In the genomic region with DNA sequence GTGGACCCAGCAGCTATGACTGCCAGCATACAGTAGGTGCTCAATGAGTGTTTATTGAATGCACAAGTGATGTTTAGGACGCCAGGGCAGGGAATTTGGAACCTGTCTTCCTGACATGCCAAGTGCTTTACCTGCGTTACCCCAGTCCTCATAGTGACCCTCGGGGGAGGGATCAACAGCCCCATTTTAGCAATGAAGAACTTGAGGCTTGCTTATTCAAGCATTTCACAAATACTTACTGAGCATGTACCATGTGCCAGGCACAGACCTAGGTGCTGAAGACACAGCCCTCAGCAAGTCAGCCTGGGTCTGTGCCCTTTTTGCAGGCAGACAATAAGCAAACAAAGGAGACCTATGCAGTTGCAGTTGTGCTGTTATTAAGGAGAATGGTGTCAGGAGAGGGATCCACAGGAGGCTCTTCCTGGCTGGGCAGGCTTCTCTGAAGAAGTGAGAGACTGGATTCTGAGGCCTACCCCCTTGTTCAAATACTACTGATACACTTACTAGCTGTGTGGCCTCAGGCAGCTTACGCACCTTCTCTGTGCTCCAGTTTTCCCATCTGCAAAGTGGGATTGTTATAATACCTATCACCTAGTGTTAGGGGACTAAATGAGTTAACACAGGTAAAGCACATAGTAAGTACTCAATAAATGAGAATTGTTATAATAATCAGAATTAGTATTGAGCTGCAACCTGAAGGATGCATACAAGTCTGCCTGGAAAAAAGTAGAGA, we compare ENCODE assay signal across 38 cellular contexts. TPM values are rescaled to one million over a fixed set of nuclear protein-coding genes. Genes with fewer than 3 reads are reported as not detected.
"Had no signal": no experiment of that assay in that cellular context is flagged by ENCODE, and none has a peak within 500 bp of the region (broad histone marks: within the 10 kb centered on the region; RNA-seq: fewer than 3 reads in every experiment).

No MANE protein-coding gene starts in this region.

- H3K9me3 ChIP-seq: ascending aorta, MG63 had no signal

- H3K4me2 ChIP-seq: PC-9 had no signal

- ATAC-seq: activated CD8-positive, alpha-beta memory T cell treated with anti-CD3 and anti-CD28 coated beads, Interleukin-2, amount 10 ng/mL, durations not matched to agents 7 days and 5 days; activated T-cell treated with anti-CD3 and anti-CD28 coated beads, Interleukin-2, amount 50 U/mL, for 72 hours had no signal

- H3K36me3 Mint-ChIP-seq: activated CD8-positive, alpha-beta memory T cell treated with anti-CD3 and anti-CD28 coated beads, Interleukin-2, amount 10 ng/mL, durations not matched to agents 7 days and 5 days; activated naive CD4-positive, alpha-beta T cell treated with anti-CD3 and anti-CD28 coated beads, Interleukin-2, amount 50 U/mL, for 24 hours; activated naive CD8-positive, alpha-beta T cell treated with anti-CD3 and anti-CD28 coated beads, Interleukin-2, amount 10 ng/mL, durations not matched to agents 7 days and 5 days had no signal

- H3K27ac Mint-ChIP-seq: activated CD4-positive, alpha-beta memory T cell treated with anti-CD3 and anti-CD28 coated beads, Interleukin-2, amount 10 ng/mL, durations not matched to agents 7 days and 5 days; activated CD8-positive, alpha-beta memory T cell treated with anti-CD3 and anti-CD28 coated beads, Interleukin-2, amount 10 ng/mL, durations not matched to agents 7 days and 5 days; activated naive CD4-positive, alpha-beta T cell treated with anti-CD3 and anti-CD28 coated beads, Interleukin-2, amount 50 U/mL, for 24 hours; activated naive CD8-positive, alpha-beta T cell treated with anti-CD3 and anti-CD28 coated beads, Interleukin-2, amount 10 ng/mL, durations not matched to agents 7 days and 5 days; activated T-cell treated with anti-CD3 and anti-CD28 coated beads, Interleukin-2, amount 50 U/mL, for 72 hours; activated T-helper 2 cell treated with anti-CD3 and anti-CD28 coated beads, Interferon-gamma antibody, Interleukin-2, Interleukin-4, amounts not matched to agents 10 μg/mL and 5 μg/mL and 100 μg/mL, durations not matched to agents 14 hours and 24 hours and 36 hours had no signal

- H3K27ac ChIP-seq: ascending aorta, cardiac muscle cell, PC-9, RWPE1, VCaP had no signal

- FAIRE-seq: RCC 7860 had no signal

- H3K4me1 ChIP-seq: ascending aorta had no signal

- H3K4me3 Mint-ChIP-seq: activated CD4-positive, alpha-beta memory T cell treated with anti-CD3 and anti-CD28 coated beads, Interleukin-2, amount 10 ng/mL, durations not matched to agents 7 days and 5 days; activated CD8-positive, alpha-beta memory T cell treated with anti-CD3 and anti-CD28 coated beads, Interleukin-2, amount 10 ng/mL, durations not matched to agents 7 days and 5 days; activated naive CD4-positive, alpha-beta T cell treated with anti-CD3 and anti-CD28 coated beads, Interleukin-2, amount 50 U/mL, for 24 hours; activated naive CD8-positive, alpha-beta T cell treated with anti-CD3 and anti-CD28 coated beads, Interleukin-2, amount 10 ng/mL, durations not matched to agents 7 days and 5 days; activated T-cell treated with anti-CD3 and anti-CD28 coated beads, Interleukin-2, amount 50 U/mL, for 72 hours had no signal

- H2AFZ ChIP-seq: PC-9 had no signal

- H3K36me3 ChIP-seq: ascending aorta, cardiac muscle cell, MG63 had no signal

- H3K4me1 Mint-ChIP-seq: activated CD4-positive, alpha-beta memory T cell treated with anti-CD3 and anti-CD28 coated beads, Interleukin-2, amount 10 ng/mL, durations not matched to agents 7 days and 5 days; activated CD8-positive, alpha-beta memory T cell treated with anti-CD3 and anti-CD28 coated beads, Interleukin-2, amount 10 ng/mL, durations not matched to agents 7 days and 5 days; activated naive CD4-positive, alpha-beta T cell treated with anti-CD3 and anti-CD28 coated beads, Interleukin-2, amount 50 U/mL, for 24 hours; activated naive CD8-positive, alpha-beta T cell treated with anti-CD3 and anti-CD28 coated beads, Interleukin-2, amount 10 ng/mL, durations not matched to agents 7 days and 5 days had no signal

- H3K27me3 ChIP-seq: ascending aorta, cardiac muscle cell, MG63 had no signal

- DNase-seq: activated CD4-positive, alpha-beta memory T cell treated with anti-CD3 and anti-CD28 coated beads, Interleukin-2, amount 10 ng/mL, durations not matched to agents 7 days and 5 days; activated CD4-positive, alpha-beta T cell treated with anti-CD3 and anti-CD28 coated beads for 1 hour; activated CD4-positive, alpha-beta T cell treated with anti-CD3 and anti-CD28 coated beads for 48 hours; activated CD4-positive, CD25-positive, alpha-beta regulatory T cell; activated CD8-positive, alpha-beta memory T cell treated with anti-CD3 and anti-CD28 coated beads for 24 hours; activated CD8-positive, alpha-beta memory T cell treated with anti-CD3 and anti-CD28 coated beads, Interleukin-2, amount 10 ng/mL, durations not matched to agents 7 days and 5 days; activated gamma-delta T cell; activated naive CD4-positive, alpha-beta T cell treated with Interleukin-2 at 50 U/mL for 16 hours; activated naive CD8-positive, alpha-beta T cell treated with anti-CD3 and anti-CD28 coated beads, Interleukin-2, amount 10 ng/mL, durations not matched to agents 7 days and 5 days; activated T-cell treated with anti-CD3 and anti-CD28 coated beads, Interleukin-2, amount 50 U/mL, for 1 hour; activated T-cell treated with anti-CD3 and anti-CD28 coated beads, Interleukin-2, amount 50 U/mL, for 72 hours; amygdala; Kasumi-1; MG63; NCI-H1048; NCI-H1105 treated with DMSO at 0.1 percent for 48 hours; NCI-H1436; NCI-H1694; NCI-H1930; NCI-H2081 treated with DMSO at 0.1 percent for 48 hours; NCI-H226; NCI-H446 treated with DMSO at 0.1 percent for 48 hours; NCI-H524 treated with DMSO at 0.1 percent for 48 hours; NCI-H748 treated with DMSO at 0.1 percent for 48 hours; NK-92 treated with Interleukin-12 subunit alpha and Interleukin-12 subunit beta, amount 100 ng/mL, for 24 hours; PC-9; Right ventricle myocardium superior; SW 1271; T-helper 1 cell; T-helper 2 cell; T-helper 9 cell had no signal

- H3K9me3 Mint-ChIP-seq: activated CD4-positive, alpha-beta memory T cell treated with anti-CD3 and anti-CD28 coated beads, Interleukin-2, amount 10 ng/mL, durations not matched to agents 7 days and 5 days; activated naive CD4-positive, alpha-beta T cell treated with anti-CD3 and anti-CD28 coated beads, Interleukin-2, amount 50 U/mL, for 24 hours; activated naive CD8-positive, alpha-beta T cell treated with anti-CD3 and anti-CD28 coated beads, Interleukin-2, amount 10 ng/mL, durations not matched to agents 7 days and 5 days; activated T-cell treated with anti-CD3 and anti-CD28 coated beads, Interleukin-2, amount 50 U/mL, for 72 hours; activated T-helper 2 cell treated with anti-CD3 and anti-CD28 coated beads, Interferon-gamma antibody, Interleukin-2, Interleukin-4, amounts not matched to agents 10 μg/mL and 5 μg/mL and 100 μg/mL, durations not matched to agents 14 hours and 24 hours and 36 hours had no signal

- H3K4me3 ChIP-seq: ascending aorta, cardiac muscle cell, MG63, PC-9 had no signal

- H3K27me3 Mint-ChIP-seq: activated CD8-positive, alpha-beta memory T cell treated with anti-CD3 and anti-CD28 coated beads, Interleukin-2, amount 10 ng/mL, durations not matched to agents 7 days and 5 days; activated naive CD4-positive, alpha-beta T cell treated with anti-CD3 and anti-CD28 coated beads, Interleukin-2, amount 50 U/mL, for 24 hours; activated naive CD8-positive, alpha-beta T cell treated with anti-CD3 and anti-CD28 coated beads, Interleukin-2, amount 10 ng/mL, durations not matched to agents 7 days and 5 days had no signal

RNA-seq across cellular contexts. Expression of a gene that starts 39.8 kb away (rescaled TPM):
- total RNA-seq: activated CD4-positive, alpha-beta memory T cell treated with anti-CD3 and anti-CD28 coated beads, Interleukin-2, amount 10 ng/mL, durations not matched to agents 7 days and 5 days; activated CD8-positive, alpha-beta memory T cell treated with anti-CD3 and anti-CD28 coated beads, Interleukin-2, amount 10 ng/mL, durations not matched to agents 7 days and 5 days; activated naive CD8-positive, alpha-beta T cell treated with anti-CD3 and anti-CD28 coated beads, Interleukin-2, amount 10 ng/mL, durations not matched to agents 7 days and 5 days; activated T-cell treated with anti-CD3 and anti-CD28 coated beads, Interleukin-2, amount 50 U/mL, for 72 hours; activated T-helper 2 cell treated with anti-CD3 and anti-CD28 coated beads, Interferon-gamma antibody, Interleukin-2, Interleukin-4, amounts not matched to agents 10 μg/mL and 5 μg/mL and 100 μg/mL, durations not matched to agents 14 hours and 24 hours and 36 hours; ascending aorta; Right ventricle myocardium superior had no signal

RNA-seq across cellular contexts. Expression of a gene that starts 39.9 kb away (rescaled TPM):
- total RNA-seq: activated CD4-positive, alpha-beta memory T cell treated with anti-CD3 and anti-CD28 coated beads, Interleukin-2, amount 10 ng/mL, durations not matched to agents 7 days and 5 days; activated CD8-positive, alpha-beta memory T cell treated with anti-CD3 and anti-CD28 coated beads, Interleukin-2, amount 10 ng/mL, durations not matched to agents 7 days and 5 days; activated naive CD8-positive, alpha-beta T cell treated with anti-CD3 and anti-CD28 coated beads, Interleukin-2, amount 10 ng/mL, durations not matched to agents 7 days and 5 days; activated T-cell treated with anti-CD3 and anti-CD28 coated beads, Interleukin-2, amount 50 U/mL, for 72 hours; activated T-helper 2 cell treated with anti-CD3 and anti-CD28 coated beads, Interferon-gamma antibody, Interleukin-2, Interleukin-4, amounts not matched to agents 10 μg/mL and 5 μg/mL and 100 μg/mL, durations not matched to agents 14 hours and 24 hours and 36 hours; PC-9 had no signal

RNA-seq across cellular contexts. Expression of a gene that starts 57.7 kb away (rescaled TPM):
- total RNA-seq: activated CD4-positive, alpha-beta memory T cell treated with anti-CD3 and anti-CD28 coated beads, Interleukin-2, amount 10 ng/mL, durations not matched to agents 7 days and 5 days; activated CD8-positive, alpha-beta memory T cell treated with anti-CD3 and anti-CD28 coated beads, Interleukin-2, amount 10 ng/mL, durations not matched to agents 7 days and 5 days; activated naive CD8-positive, alpha-beta T cell treated with anti-CD3 and anti-CD28 coated beads, Interleukin-2, amount 10 ng/mL, durations not matched to agents 7 days and 5 days; activated T-cell treated with anti-CD3 and anti-CD28 coated beads, Interleukin-2, amount 50 U/mL, for 72 hours; activated T-helper 2 cell treated with anti-CD3 and anti-CD28 coated beads, Interferon-gamma antibody, Interleukin-2, Interleukin-4, amounts not matched to agents 10 μg/mL and 5 μg/mL and 100 μg/mL, durations not matched to agents 14 hours and 24 hours and 36 hours; ascending aorta; PC-9; Right ventricle myocardium superior had no signal
- polyA plus RNA-seq: cardiac muscle cell had no signal
